8 cellular contexts compared by ENCODE assay signal in genomic region chrX:46759645-46759974, GRCh38. TPM values are rescaled to one million over a fixed set of nuclear protein-coding genes. Genes with fewer than 3 reads are reported as not detected.
A peak's percentile ranks its signal among the peaks of the same experiment; 100 is the strongest.
DNase-seq lines count a peak whose midpoint lies in the region; ATAC-seq, FAIRE-seq and TF ChIP-seq lines count a peak whose summit lies in the region.

No MANE protein-coding gene starts in this region.

- no peaks in the 10 kb centered on the region for H3K27me3 ChIP-seq in right cardiac atrium (ENCODE audit: control insufficient read depth, insufficient read depth)

- H3K27me3 Mint-ChIP-seq in activated CD8-positive, alpha-beta T cell treated with anti-CD3 and anti-CD28 coated beads, Interleukin-2, amount 10 ng/mL, durations not matched to agents 7 days and 5 days (ENCODE audit: low read depth) = peaks cover 12% of the 10 kb centered on the region

- DNase-seq in activated CD8-positive, alpha-beta T cell treated with anti-CD3 and anti-CD28 coated beads, Interleukin-2, amount 10 ng/mL, durations not matched to agents 7 days and 5 days = no peak
- DNase-seq in kidney (no peak), NAMALWA (ENCODE audit: low spot score) (no peak), pons (ENCODE audit: low spot score) (no peak), right cardiac atrium (no peak), NCI-H774 (lab: John Stamatoyannopoulos, UW) (no peak)

- H3K9me3 ChIP-seq in kidney (ENCODE audit: control insufficient read depth in 1 of 2, low read length in 2 of 2) (no peaks in the 10 kb centered on the region), right cardiac atrium (ENCODE audit: control insufficient read depth, low read length) (no peaks in the 10 kb centered on the region)

- TF ChIP-seq CTCF in 22Rv1 (IDR thresholded peaks at IDR 0.05) (peak; percentile 35; the same call in 1 of the 2 replicates), kidney (IDR thresholded peaks at IDR 0.05; ENCODE audit: borderline replicate concordance, extremely low read depth, insufficient read depth) (no peak)

- H3K4me1 ChIP-seq in kidney (ENCODE audit: control insufficient read depth in 1 of 2, insufficient read depth in 1 of 2, low read depth in 1 of 2, low read length in 2 of 2) (peaks cover 0 to 2% of the 10 kb centered on the region in 2 donors), right cardiac atrium (ENCODE audit: control insufficient read depth, insufficient read depth, low read length) (no peaks in the 10 kb centered on the region)

- WGBS in right cardiac atrium = 7% methylated on average over 4 of the region's 4 CpGs

- no peaks in the 10 kb centered on the region for H3K36me3 Mint-ChIP-seq in activated CD8-positive, alpha-beta T cell treated with anti-CD3 and anti-CD28 coated beads, Interleukin-2, amount 10 ng/mL, durations not matched to agents 7 days and 5 days (ENCODE audit: low read depth)

- intact Hi-C loops in kidney (cut with DNase I) (no loop called here), right cardiac atrium (cut with DNase I) (loop anchor here in 1 of 4 donors (5.0 kb wide), 1 partner anchor 38 kb away; no protein-coding TSS in a partner anchor)

- H3K9ac ChIP-seq in kidney (ENCODE audit: low read length in 2 of 2) = peak overlapping the region in 1 of 2 donors; percentile 12

- FAIRE-seq in kidney (lab: Jason Lieb, UNC) = no peak

- CTCF ChIA-PET in activated CD8-positive, alpha-beta T cell treated with anti-CD3 and anti-CD28 coated beads, Interleukin-2, amount 10 ng/mL, durations not matched to agents 7 days and 5 days (lab: Charles Lee) = interaction anchor here (0.9 to 3.1 kb wide), 5 partner anchors 15 to 334 kb away, joined by 3 to 20 read pairs (median 4); no protein-coding TSS in a partner anchor

- POLR2A ChIA-PET in activated CD8-positive, alpha-beta T cell treated with anti-CD3 and anti-CD28 coated beads, Interleukin-2, amount 10 ng/mL, durations not matched to agents 7 days and 5 days (lab: Charles Lee) = no interaction called here

- H3K4me1 Mint-ChIP-seq in activated CD8-positive, alpha-beta T cell treated with anti-CD3 and anti-CD28 coated beads, Interleukin-2, amount 10 ng/mL, durations not matched to agents 7 days and 5 days (ENCODE audit: low read depth) = peaks cover 24% of the 10 kb centered on the region

- H3K27ac Mint-ChIP-seq in activated CD8-positive, alpha-beta T cell treated with anti-CD3 and anti-CD28 coated beads, Interleukin-2, amount 10 ng/mL, durations not matched to agents 7 days and 5 days = peak overlapping the region; percentile 78

- no peaks in the 10 kb centered on the region for H3K36me3 ChIP-seq in kidney (ENCODE audit: control insufficient read depth in 1 of 2, insufficient read depth in 2 of 2, low read length in 2 of 2)

- H3K27ac ChIP-seq in 22Rv1 (peak overlapping the region; percentile 50), kidney (ENCODE audit: low read depth in 2 of 2, low read length in 2 of 2) (no peak overlapping the region), right cardiac atrium (ENCODE audit: low read length) (no peak overlapping the region)

- H3K9me3 Mint-ChIP-seq in activated CD8-positive, alpha-beta T cell treated with anti-CD3 and anti-CD28 coated beads, Interleukin-2, amount 10 ng/mL, durations not matched to agents 7 days and 5 days (ENCODE audit: insufficient read depth) = no peaks in the 10 kb centered on the region

- peak; percentile 5 for ATAC-seq in HG02571 (IDR thresholded peaks at IDR 0.05; ENCODE audit: unreplicated experiment)
- peak; percentile 18 for ATAC-seq in activated CD8-positive, alpha-beta T cell treated with anti-CD3 and anti-CD28 coated beads, Interleukin-2, amount 10 ng/mL, durations not matched to agents 7 days and 5 days
- no peak for ATAC-seq in right cardiac atrium

- peak overlapping the region; percentile 75 for H3K4me3 Mint-ChIP-seq in activated CD8-positive, alpha-beta T cell treated with anti-CD3 and anti-CD28 coated beads, Interleukin-2, amount 10 ng/mL, durations not matched to agents 7 days and 5 days

- peak overlapping the region; percentile 57 to 58 for H3K4me3 ChIP-seq in kidney (ENCODE audit: low read length in 2 of 2)
- H3K4me3 ChIP-seq in right cardiac atrium (ENCODE audit: low read length) = no peak overlapping the region

RNA-seq across cellular contexts. Expression of gene SLC9A7, which starts 0.7 kb away (rescaled TPM):
- total RNA-seq in activated CD8-positive, alpha-beta T cell treated with anti-CD3 and anti-CD28 coated beads, Interleukin-2, amount 10 ng/mL, durations not matched to agents 7 days and 5 days = 1 to 10 TPM; 3.3 to 3.8 TPM
- total RNA-seq in kidney (16.1 TPM), right cardiac atrium (1 to 10 TPM; 4.4 to 8.7 (median 6.1) TPM)
- polyA plus RNA-seq in kidney (ENCODE audit: insufficient read depth, low read depth, low replicate concordance) (2.4 TPM), right cardiac atrium (1.3 TPM)

Comparison
In these comparisons a context has a peak if more than half of its experiments do, and no peak if none do; other contexts are left out.
1. ATAC-seq: peak in HG02571 (single experiment) and activated CD8-positive, alpha-beta T cell treated with anti-CD3 and anti-CD28 coated beads, Interleukin-2, amount 10 ng/mL, durations not matched to agents 7 days and 5 days (single experiment); none in right cardiac atrium (0 of 2).